22 cellular contexts compared by ENCODE assay signal in the genomic region with DNA sequence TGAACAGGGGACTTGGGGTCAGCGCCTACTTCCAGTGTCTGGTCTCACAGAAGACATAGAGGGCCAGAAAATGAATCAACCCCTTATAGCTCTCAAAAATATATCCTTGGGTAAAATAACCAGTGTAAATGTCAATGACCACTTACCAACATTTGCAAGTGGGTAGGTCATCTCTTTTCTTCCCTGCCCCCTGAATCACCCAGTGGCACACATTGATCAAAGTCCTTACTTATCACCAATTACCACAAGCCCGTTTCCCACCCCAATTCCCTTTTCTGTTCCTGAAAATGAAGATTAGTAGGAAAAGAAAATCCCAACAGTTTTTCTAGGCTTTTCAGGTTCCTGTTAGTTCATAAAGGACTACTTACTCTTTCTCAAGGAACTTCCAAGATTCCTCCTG.
A peak's percentile ranks its signal among the peaks of the same experiment; 100 is the strongest.
DNase-seq lines count a peak whose midpoint lies in the region; ATAC-seq and TF ChIP-seq lines count a peak whose summit lies in the region.
"Had no signal": no experiment of that assay in that cellular context is flagged by ENCODE, and none has a peak within 500 bp of the region (broad histone marks: within the 10 kb centered on the region; RNA-seq: fewer than 3 reads in every experiment).

No MANE protein-coding gene starts in this region.

- H3K4me2 ChIP-seq in SK-N-SH, result peak overlapping the region; percentile 1; the same call in 1 of the 2 replicates
- H3K4me2 ChIP-seq: neural progenitor cell had no signal

- H3K4me1 Mint-ChIP-seq in activated CD8-positive, alpha-beta T cell treated with anti-CD3 and anti-CD28 coated beads for 36 hours (ENCODE audit: low read depth), result peaks cover 42% of the 10 kb centered on the region

- no peaks in the 10 kb centered on the region for H3K79me2 ChIP-seq in SK-N-SH (ENCODE audit: insufficient read depth)

- H2AFZ ChIP-seq in SK-N-SH (ENCODE audit: low read depth), result no peak overlapping the region
- H2AFZ ChIP-seq: neural progenitor cell had no signal

- H3K27ac Mint-ChIP-seq in activated CD8-positive, alpha-beta T cell treated with anti-CD3 and anti-CD28 coated beads for 36 hours, result peak overlapping the region; percentile 8
- H3K27ac Mint-ChIP-seq: neural progenitor cell had no signal

- TF ChIP-seq RAD21 in SK-N-SH (IDR thresholded peaks at IDR 0.05; ENCODE audit: low read length), result no peak

- peaks cover 5% of the 10 kb centered on the region for H3K27me3 Mint-ChIP-seq in activated CD8-positive, alpha-beta T cell treated with anti-CD3 and anti-CD28 coated beads for 36 hours
- H3K27me3 Mint-ChIP-seq: IgD-negative memory B cell had no signal

- no peaks in the 10 kb centered on the region for H4K20me1 ChIP-seq in SK-N-SH (ENCODE audit: insufficient read depth)

- H3K4me1 ChIP-seq in SK-N-SH (ENCODE audit: control insufficient read depth in 1 of 2, insufficient read depth in 2 of 2, low read depth in 1 of 2, low read length in 1 of 2) (peaks cover 37 to 39% of the 10 kb centered on the region in 2 experiments), sigmoid colon (peaks cover 0 to 16% (median 14%) of the 10 kb centered on the region in 4 donors)

- DNase-seq in SK-N-SH, result no peak
- no peak for DNase-seq in activated CD8-positive, alpha-beta T cell treated with anti-CD3 and anti-CD28 coated beads for 36 hours
- peak; percentile 50 for DNase-seq in fibroblast of villous mesenchyme (ENCODE audit: low read depth)
- DNase-seq in sigmoid colon, result peak; percentile 13
- no peak for DNase-seq in HK-2 (ENCODE audit: unreplicated experiment)
- DNase-seq in NCI-H345 (lab: John Stamatoyannopoulos, UW), result no peak
- no peak for DNase-seq in GM19238 (ENCODE audit: insufficient read length, low spot score)
- DNase-seq: activated naive CD4-positive, alpha-beta T cell; Caco-2; effector memory CD4-positive, alpha-beta T cell; glutamatergic neuron; midbrain; NCI-H1694; Right ventricle myocardium superior; stimulated activated naive CD4-positive, alpha-beta T cell; transverse colon had no signal

- POLR2A ChIA-PET in SK-N-SH (lab: Yijun Ruan, JAX), result interaction anchor here (0.5 kb wide), 1 partner anchor 119 kb away, joined by 7 read pairs; no protein-coding TSS in a partner anchor
- POLR2A ChIA-PET in activated CD8-positive, alpha-beta T cell treated with anti-CD3 and anti-CD28 coated beads for 36 hours (lab: Charles Lee), result interaction anchor here (0.7 to 1.7 kb wide), 4 partner anchors 14 to 75 kb away, joined by 3 to 6 read pairs (median 4); no protein-coding TSS in a partner anchor

- H3K36me3 Mint-ChIP-seq in activated CD8-positive, alpha-beta T cell treated with anti-CD3 and anti-CD28 coated beads for 36 hours (ENCODE audit: low read depth), result no peaks in the 10 kb centered on the region
- H3K36me3 Mint-ChIP-seq: neural progenitor cell had no signal

- TF ChIP-seq EP300 in SK-N-SH (IDR thresholded peaks at IDR 0.05; ENCODE audit: borderline replicate concordance in 1 of 2, low read depth in 1 of 2, low read length in 1 of 2), result no peak
- no peak for TF ChIP-seq EP300 in sigmoid colon (IDR thresholded peaks at IDR 0.05)

- no peak for TF ChIP-seq POLR2A in sigmoid colon (IDR thresholded peaks at IDR 0.05)

- intact Hi-C loops in activated CD8-positive, alpha-beta T cell treated with anti-CD3 and anti-CD28 coated beads for 36 hours (cut with micrococcal nuclease), result no loop called here
- intact Hi-C loops in sigmoid colon (cut with DNase I), result no loop called here

- no peaks in the 10 kb centered on the region for H3K9me2 ChIP-seq in SK-N-SH

- H3K9me3 ChIP-seq in SK-N-SH (no peaks in the 10 kb centered on the region), sigmoid colon (no peaks in the 10 kb centered on the region)
- H3K9me3 ChIP-seq: Caco-2, esophagus muscularis mucosa, transverse colon had no signal

- H3K9me3 Mint-ChIP-seq in activated CD8-positive, alpha-beta T cell treated with anti-CD3 and anti-CD28 coated beads for 36 hours, result no peaks in the 10 kb centered on the region
- H3K9me3 Mint-ChIP-seq: neural progenitor cell had no signal

- TF ChIP-seq CTCF in SK-N-SH (IDR thresholded peaks at IDR 0.05) (no peak), fibroblast of villous mesenchyme (IDR thresholded peaks at IDR 0.05; ENCODE audit: insufficient read depth, low read depth, low read length) (no peak), sigmoid colon (IDR thresholded peaks at IDR 0.05) (no peak)
- TF ChIP-seq CTCF in activated CD8-positive, alpha-beta T cell treated with anti-CD3 and anti-CD28 coated beads for 36 hours (IDR thresholded peaks at IDR 0.05), result no peak

- H3F3A ChIP-seq in SK-N-SH (replicated peaks; ENCODE audit: insufficient read depth), result peaks cover 20% of the 10 kb centered on the region

- H3K9ac ChIP-seq in SK-N-SH, result no peak overlapping the region
- H3K9ac ChIP-seq: neural progenitor cell had no signal

- H3K4me3 Mint-ChIP-seq in activated CD8-positive, alpha-beta T cell treated with anti-CD3 and anti-CD28 coated beads for 36 hours, result no peak overlapping the region
- H3K4me3 Mint-ChIP-seq: IgD-negative memory B cell, neural progenitor cell had no signal

- WGBS in SK-N-SH (ENCODE audit: low lambda C conversion rate), result 82% methylated on average over 2 of the region's 2 CpGs
- 87 to 93% methylated on average over 2 of the region's 2 CpGs for WGBS in sigmoid colon, 2 donors

- peak overlapping the region; percentile 57 to 83 for H3K27ac ChIP-seq in SK-N-SH (ENCODE audit: low read depth in 2 of 2, low read length in 1 of 2)
- H3K27ac ChIP-seq in sigmoid colon, result no peak overlapping the region
- H3K27ac ChIP-seq: 22Rv1, esophagus muscularis mucosa, neural progenitor cell, transverse colon had no signal

- ATAC-seq in SK-N-SH treated with all-trans-retinoic acid at 6 μM for 48 hours, result no peak
- ATAC-seq in activated CD8-positive, alpha-beta T cell treated with anti-CD3 and anti-CD28 coated beads for 36 hours, result no peak

- CTCF ChIA-PET in SK-N-SH (lab: Yijun Ruan, JAX), result interaction anchor here (0.9 kb wide), 1 partner anchor 16 kb away, joined by 3 read pairs; no protein-coding TSS in a partner anchor
- CTCF ChIA-PET in activated CD8-positive, alpha-beta T cell treated with anti-CD3 and anti-CD28 coated beads for 36 hours (lab: Charles Lee), result interaction anchor here (1.0 to 1.7 kb wide), 5 partner anchors 9 to 69 kb away, joined by 3 to 5 read pairs (median 4); no protein-coding TSS in a partner anchor

- H3K36me3 ChIP-seq in SK-N-SH (replicated peaks in 1 of 2; ENCODE audit: control insufficient read depth in 1 of 2, insufficient read depth in 2 of 2, low read length in 1 of 2) (no peaks in the 10 kb centered on the region), sigmoid colon (no peaks in the 10 kb centered on the region)
- H3K36me3 ChIP-seq: esophagus muscularis mucosa, neural progenitor cell, transverse colon had no signal

- H3K4me3 ChIP-seq in SK-N-SH (ENCODE audit: low read depth in 2 of 2, low read length in 1 of 2) (no peak overlapping the region), fibroblast of villous mesenchyme (ENCODE audit: low read depth, low read length) (no peak overlapping the region), sigmoid colon (no peak overlapping the region)
- H3K4me3 ChIP-seq: esophagus muscularis mucosa, neural progenitor cell, skin epidermis, transverse colon had no signal

- H3K27me3 ChIP-seq in SK-N-SH (ENCODE audit: insufficient read depth) (no peaks in the 10 kb centered on the region), sigmoid colon (no peaks in the 10 kb centered on the region)
- H3K27me3 ChIP-seq: esophagus muscularis mucosa, neural progenitor cell, transverse colon had no signal

TF ChIP-seq in SK-N-SH, 30 proteins besides CTCF, POLR2A, EP300 and RAD21 (continues in another document):
- no peak for TF ChIP-seq MEF2A (IDR thresholded peaks at IDR 0.05; ENCODE audit: borderline replicate concordance, low read depth)
- TF ChIP-seq, protein P1, sequence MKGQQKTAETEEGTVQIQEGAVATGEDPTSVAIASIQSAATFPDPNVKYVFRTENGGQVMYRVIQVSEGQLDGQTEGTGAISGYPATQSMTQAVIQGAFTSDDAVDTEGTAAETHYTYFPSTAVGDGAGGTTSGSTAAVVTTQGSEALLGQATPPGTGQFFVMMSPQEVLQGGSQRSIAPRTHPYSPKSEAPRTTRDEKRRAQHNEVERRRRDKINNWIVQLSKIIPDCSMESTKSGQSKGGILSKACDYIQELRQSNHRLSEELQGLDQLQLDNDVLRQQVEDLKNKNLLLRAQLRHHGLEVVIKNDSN (IDR thresholded peaks at IDR 0.05; ENCODE audit: borderline replicate concordance, low read depth), result no peak
- TF ChIP-seq, protein P2, sequence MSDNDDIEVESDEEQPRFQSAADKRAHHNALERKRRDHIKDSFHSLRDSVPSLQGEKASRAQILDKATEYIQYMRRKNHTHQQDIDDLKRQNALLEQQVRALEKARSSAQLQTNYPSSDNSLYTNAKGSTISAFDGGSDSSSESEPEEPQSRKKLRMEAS (IDR thresholded peaks at IDR 0.05; ENCODE audit: low read depth), result no peak

TF ChIP-seq in SK-N-SH treated with all-trans-retinoic acid at 6 μM for 48 hours, 23 proteins besides CTCF, POLR2A, EP300 and RAD21 (continues in another document):
- TF ChIP-seq ZFP3 (CRISPR knock-in tag; IDR thresholded peaks at IDR 0.05) (no peak), BACH2 (CRISPR knock-in tag; IDR thresholded peaks at IDR 0.05; ENCODE audit: borderline replicate concordance) (no peak), OSR1 (CRISPR knock-in tag; IDR thresholded peaks at IDR 0.05) (no peak), TCF4 (CRISPR knock-in tag; IDR thresholded peaks at IDR 0.05; ENCODE audit: borderline replicate concordance) (no peak), CSDC2 (CRISPR knock-in tag; IDR thresholded peaks at IDR 0.05) (no peak)
- TF ChIP-seq, protein P3, sequence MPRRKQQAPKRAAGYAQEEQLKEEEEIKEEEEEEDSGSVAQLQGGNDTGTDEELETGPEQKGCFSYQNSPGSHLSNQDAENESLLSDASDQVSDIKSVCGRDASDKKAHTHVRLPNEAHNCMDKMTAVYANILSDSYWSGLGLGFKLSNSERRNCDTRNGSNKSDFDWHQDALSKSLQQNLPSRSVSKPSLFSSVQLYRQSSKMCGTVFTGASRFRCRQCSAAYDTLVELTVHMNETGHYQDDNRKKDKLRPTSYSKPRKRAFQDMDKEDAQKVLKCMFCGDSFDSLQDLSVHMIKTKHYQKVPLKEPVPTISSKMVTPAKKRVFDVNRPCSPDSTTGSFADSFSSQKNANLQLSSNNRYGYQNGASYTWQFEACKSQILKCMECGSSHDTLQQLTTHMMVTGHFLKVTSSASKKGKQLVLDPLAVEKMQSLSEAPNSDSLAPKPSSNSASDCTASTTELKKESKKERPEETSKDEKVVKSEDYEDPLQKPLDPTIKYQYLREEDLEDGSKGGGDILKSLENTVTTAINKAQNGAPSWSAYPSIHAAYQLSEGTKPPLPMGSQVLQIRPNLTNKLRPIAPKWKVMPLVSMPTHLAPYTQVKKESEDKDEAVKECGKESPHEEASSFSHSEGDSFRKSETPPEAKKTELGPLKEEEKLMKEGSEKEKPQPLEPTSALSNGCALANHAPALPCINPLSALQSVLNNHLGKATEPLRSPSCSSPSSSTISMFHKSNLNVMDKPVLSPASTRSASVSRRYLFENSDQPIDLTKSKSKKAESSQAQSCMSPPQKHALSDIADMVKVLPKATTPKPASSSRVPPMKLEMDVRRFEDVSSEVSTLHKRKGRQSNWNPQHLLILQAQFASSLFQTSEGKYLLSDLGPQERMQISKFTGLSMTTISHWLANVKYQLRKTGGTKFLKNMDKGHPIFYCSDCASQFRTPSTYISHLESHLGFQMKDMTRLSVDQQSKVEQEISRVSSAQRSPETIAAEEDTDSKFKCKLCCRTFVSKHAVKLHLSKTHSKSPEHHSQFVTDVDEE (CRISPR knock-in tag; IDR thresholded peaks at IDR 0.05), result no peak

Comparison
In these comparisons a context has a peak if more than half of its experiments do, and no peak if none do; other contexts are left out.
1. DNase-seq: peak in fibroblast of villous mesenchyme (single experiment) and sigmoid colon (single experiment); none in SK-N-SH (single experiment), activated CD8-positive, alpha-beta T cell treated with anti-CD3 and anti-CD28 coated beads for 36 hours (single experiment), HK-2 (single experiment), NCI-H345 (single experiment) and GM19238 (single experiment).
2. H3K27ac ChIP-seq: peak in SK-N-SH (2 of 2); none in sigmoid colon (0 of 4).